In the genomic region with DNA sequence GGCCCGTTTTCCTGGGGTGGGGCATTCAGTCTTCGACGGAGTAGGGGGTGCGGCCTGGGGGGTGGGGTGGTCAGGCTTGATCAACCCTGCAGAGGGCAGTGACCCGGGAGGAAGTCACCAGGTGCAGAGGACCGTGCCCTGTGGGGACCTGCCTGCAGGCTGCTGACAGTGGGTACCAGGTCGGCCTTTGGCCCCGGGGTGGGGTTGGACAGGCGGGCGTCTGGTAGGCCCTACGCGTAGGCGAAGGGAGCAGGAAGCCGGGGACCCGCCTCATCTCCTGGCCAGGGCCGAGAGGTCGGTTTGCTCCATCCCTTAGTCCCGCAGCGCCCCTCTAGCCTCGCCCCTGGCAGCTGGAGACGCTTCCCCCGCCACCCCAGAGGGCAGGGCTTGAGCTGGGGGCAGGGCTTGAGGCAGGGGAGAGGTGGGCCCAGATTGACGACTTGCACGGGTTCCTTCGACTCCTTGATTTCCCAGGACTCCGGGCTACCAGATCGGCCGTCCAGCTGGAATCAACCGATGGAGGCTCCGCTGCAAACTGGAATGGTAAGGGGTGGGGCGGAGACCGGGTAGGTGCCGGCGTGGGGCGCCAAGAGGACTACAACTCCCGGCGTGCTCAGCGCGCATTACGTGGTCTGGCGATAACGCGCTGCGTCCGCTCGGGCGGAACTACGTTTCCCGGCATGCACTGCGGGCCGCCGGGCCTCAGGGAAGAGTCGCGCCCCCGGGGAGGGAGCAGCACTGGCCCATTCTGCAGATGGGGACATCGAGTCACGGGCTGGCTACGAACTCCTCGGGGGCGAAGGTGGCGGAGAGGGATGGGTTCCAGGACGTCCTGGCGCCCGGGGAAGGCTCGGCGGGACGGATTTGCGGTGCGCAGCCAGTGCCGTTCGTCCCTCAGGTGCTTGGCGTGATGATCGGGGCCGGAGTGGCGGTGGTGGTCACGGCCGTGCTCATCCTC, we compare ENCODE assay signal across 1 cellular context.
TF ChIP-seq lines count a peak whose summit lies in the region.

Gene PNPLA6, plus strand, starts transcription at position 683 of the 958 bp plus-strand sequence. Its CDS starts 72 bp downstream, at position 755.

TF ChIP-seq in SK-N-SH, 30 proteins besides CTCF, POLR2A, EP300 and RAD21 (continued from another document):
- TF ChIP-seq IRF3 (IDR thresholded peaks at IDR 0.05; ENCODE audit: low read depth, low read length), result no peak
- TF ChIP-seq RFX5 (IDR thresholded peaks at IDR 0.05; ENCODE audit: low read length), result no peak
- peak; percentile 75 for TF ChIP-seq ELF1 (IDR thresholded peaks at IDR 0.05)
- peak; percentile 64 for TF ChIP-seq GABPA (IDR thresholded peaks at IDR 0.05; ENCODE audit: low read depth)
- peak; percentile 96 for TF ChIP-seq CHD2 (IDR thresholded peaks at IDR 0.05; ENCODE audit: low read length, partially characterized antibody)
- TF ChIP-seq, protein P1, sequence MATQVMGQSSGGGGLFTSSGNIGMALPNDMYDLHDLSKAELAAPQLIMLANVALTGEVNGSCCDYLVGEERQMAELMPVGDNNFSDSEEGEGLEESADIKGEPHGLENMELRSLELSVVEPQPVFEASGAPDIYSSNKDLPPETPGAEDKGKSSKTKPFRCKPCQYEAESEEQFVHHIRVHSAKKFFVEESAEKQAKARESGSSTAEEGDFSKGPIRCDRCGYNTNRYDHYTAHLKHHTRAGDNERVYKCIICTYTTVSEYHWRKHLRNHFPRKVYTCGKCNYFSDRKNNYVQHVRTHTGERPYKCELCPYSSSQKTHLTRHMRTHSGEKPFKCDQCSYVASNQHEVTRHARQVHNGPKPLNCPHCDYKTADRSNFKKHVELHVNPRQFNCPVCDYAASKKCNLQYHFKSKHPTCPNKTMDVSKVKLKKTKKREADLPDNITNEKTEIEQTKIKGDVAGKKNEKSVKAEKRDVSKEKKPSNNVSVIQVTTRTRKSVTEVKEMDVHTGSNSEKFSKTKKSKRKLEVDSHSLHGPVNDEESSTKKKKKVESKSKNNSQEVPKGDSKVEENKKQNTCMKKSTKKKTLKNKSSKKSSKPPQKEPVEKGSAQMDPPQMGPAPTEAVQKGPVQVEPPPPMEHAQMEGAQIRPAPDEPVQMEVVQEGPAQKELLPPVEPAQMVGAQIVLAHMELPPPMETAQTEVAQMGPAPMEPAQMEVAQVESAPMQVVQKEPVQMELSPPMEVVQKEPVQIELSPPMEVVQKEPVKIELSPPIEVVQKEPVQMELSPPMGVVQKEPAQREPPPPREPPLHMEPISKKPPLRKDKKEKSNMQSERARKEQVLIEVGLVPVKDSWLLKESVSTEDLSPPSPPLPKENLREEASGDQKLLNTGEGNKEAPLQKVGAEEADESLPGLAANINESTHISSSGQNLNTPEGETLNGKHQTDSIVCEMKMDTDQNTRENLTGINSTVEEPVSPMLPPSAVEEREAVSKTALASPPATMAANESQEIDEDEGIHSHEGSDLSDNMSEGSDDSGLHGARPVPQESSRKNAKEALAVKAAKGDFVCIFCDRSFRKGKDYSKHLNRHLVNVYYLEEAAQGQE (IDR thresholded peaks at IDR 0.05; ENCODE audit: low read depth, low read length), result no peak
- no peak for TF ChIP-seq FOXM1 (IDR thresholded peaks at IDR 0.05; ENCODE audit: low read depth)
- peak; percentile 85 for TF ChIP-seq MXI1 (IDR thresholded peaks at IDR 0.05; ENCODE audit: low read depth, low read length)
